In the genomic region with DNA sequence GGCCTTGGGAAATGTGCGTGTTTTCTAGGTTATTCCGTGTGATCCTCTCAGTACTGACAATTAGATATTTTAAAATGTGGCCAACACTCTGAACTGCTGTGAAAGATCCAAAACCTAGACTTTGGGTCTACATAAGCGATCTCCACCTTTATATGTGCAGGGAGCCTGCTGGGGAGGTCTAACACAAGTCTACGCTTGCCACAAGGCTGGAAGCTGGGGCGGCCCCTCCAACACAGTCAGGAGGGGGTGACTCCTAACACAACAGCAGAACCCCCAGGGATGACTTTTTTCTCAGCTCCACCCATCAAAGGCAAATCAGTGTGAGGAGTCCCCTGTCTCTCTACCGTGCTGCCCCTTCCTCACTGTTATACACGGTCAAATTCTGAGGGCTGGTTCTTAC, we compare ENCODE assay signal across 8 cellular contexts.
"Had no signal": no experiment of that assay in that cellular context is flagged by ENCODE, and none has a peak within 500 bp of the region (broad histone marks: within the 10 kb centered on the region; RNA-seq: fewer than 3 reads in every experiment).

No MANE protein-coding gene starts in this region.

- H2AFZ ChIP-seq: GM23248 had no signal

- H3K4me3 Mint-ChIP-seq: IgD-negative memory B cell had no signal

- H3K4me2 ChIP-seq: KMS-11 had no signal

- H3K27ac ChIP-seq: GM23248, KMS-11 had no signal

- H3K27me3 Mint-ChIP-seq: IgD-negative memory B cell had no signal

- H3K27ac Mint-ChIP-seq: IgD-negative memory B cell had no signal

- H3K4me1 Mint-ChIP-seq: IgD-negative memory B cell had no signal

- H3K9ac ChIP-seq: GM23248, KMS-11 had no signal

- ATAC-seq: HepG2 had no signal

- DNase-seq: GM23248, GOT3, H7, HCEC 1CT, KBM-7 had no signal

- H3K4me3 ChIP-seq: GM23248 had no signal
